8 cellular contexts compared by ENCODE assay signal in genomic region chr18:8704361-8705279, GRCh38. TPM values are rescaled to one million over a fixed set of nuclear protein-coding genes. Genes with fewer than 3 reads are reported as not detected.
DNase-seq lines count a peak whose midpoint lies in the region; ATAC-seq and TF ChIP-seq lines count a peak whose summit lies in the region.

No MANE protein-coding gene starts in this region.

- no peaks in the 10 kb centered on the region for H3K9me2 ChIP-seq in hepatocyte (replicated peaks; ENCODE audit: insufficient read depth)

- in situ Hi-C loops in astrocyte of the cerebellum (cut with HindIII; ENCODE audit: low sequenced_read_pairs): no loop called here

- no peaks in the 10 kb centered on the region for H3K9me3 ChIP-seq in hepatocyte (ENCODE audit: low read depth)
- no peaks in the 10 kb centered on the region for H3K9me3 ChIP-seq in aorta (ENCODE audit: control insufficient read depth, low read length)

- no peak for TF ChIP-seq CTCF in astrocyte of the cerebellum (IDR thresholded peaks at IDR 0.05; ENCODE audit: low read depth, low read length, missing control alignments)
- peak; percentile 3 for TF ChIP-seq CTCF in hepatocyte (IDR thresholded peaks at IDR 0.05; ENCODE audit: poor library complexity)

- peak; percentile 57 for ATAC-seq in GM18499 (IDR thresholded peaks at IDR 0.05; ENCODE audit: insufficient read depth, unreplicated experiment)
- ATAC-seq in HG02943 (IDR thresholded peaks at IDR 0.05; ENCODE audit: low read depth, unreplicated experiment): peak; percentile 81
- peak; percentile 94 for ATAC-seq in aorta (ENCODE audit: low FRiP score)

- H3K4me3 ChIP-seq in astrocyte of the cerebellum (ENCODE audit: low read depth, low read length) (peak overlapping the region; percentile 63), hepatocyte (peak overlapping the region; percentile 36), aorta (ENCODE audit: low read length in 2 of 2) (peak overlapping the region; percentile 86 to 96)

- 11% methylated on average over 36 of the region's 71 CpGs for WGBS in hepatocyte (ENCODE audit: low lambda C conversion rate, missing lambda C conversion rate)
- WGBS in aorta, 2 donors: 1 to 3% methylated on average over 37 to 71 of the region's 71 CpGs

- peak overlapping the region; percentile 87 for H3K27ac ChIP-seq in hepatocyte
- H3K27ac ChIP-seq in aorta (ENCODE audit: low read depth in 1 of 2, low read length in 2 of 2): peak overlapping the region in 1 of 2 donors; percentile 65

- intact Hi-C loops in aorta (cut with DNase I): no loop called here

- H3K27me3 ChIP-seq in hepatocyte (no peaks in the 10 kb centered on the region), aorta (ENCODE audit: control insufficient read depth in 1 of 2, insufficient read depth in 2 of 2, low read length in 1 of 2) (no peaks in the 10 kb centered on the region)

- peaks cover 10% of the 10 kb centered on the region for H4K20me1 ChIP-seq in hepatocyte (ENCODE audit: insufficient read depth, poor library complexity, severe bottlenecking)

- H3K36me3 ChIP-seq in hepatocyte (replicated peaks; ENCODE audit: insufficient read depth, low read depth) (no peaks in the 10 kb centered on the region), aorta (ENCODE audit: control insufficient read depth in 1 of 2, insufficient read depth in 2 of 2, low read length in 1 of 2) (no peaks in the 10 kb centered on the region)

- peaks cover 21% of the 10 kb centered on the region for H3K4me1 ChIP-seq in hepatocyte (ENCODE audit: insufficient read depth)
- H3K4me1 ChIP-seq in aorta (ENCODE audit: control insufficient read depth in 1 of 2, insufficient read depth in 2 of 2, low read length in 2 of 2): no peaks in the 10 kb centered on the region

- DNase-seq in NCI-H1694 (lab: John Stamatoyannopoulos, UW) (peak; percentile 71), T-helper 9 cell (peak; percentile 81), astrocyte of the cerebellum (ENCODE audit: low read depth) (no peak), hepatocyte (ENCODE audit: low spot score) (peak; percentile 95), retina (peak; percentile 90), aorta (peak; percentile 93 to 97)

- H2AFZ ChIP-seq in hepatocyte: peak overlapping the region; percentile 78

- H3K4me2 ChIP-seq in hepatocyte: peak overlapping the region; percentile 94

- H3K79me2 ChIP-seq in hepatocyte: peaks cover 24% of the 10 kb centered on the region

RNA-seq across cellular contexts. Expression of gene MTCL1, which starts 0.7 kb away (rescaled TPM):
- total RNA-seq in hepatocyte: 16.5 and 19.7 TPM in 2 replicates
- 10.6 and 13.0 TPM in 2 replicates for polyA plus RNA-seq in hepatocyte
- total RNA-seq in aorta: 10 to 100 TPM; 10.5 to 14.2 TPM
- polyA plus RNA-seq in aorta: 1 to 10 TPM in 1 of 2 donors, under 1 TPM in 1; 0.75 to 1.9 TPM

Comparison
In these comparisons a context has a peak if more than half of its experiments do, and no peak if none do; other contexts are left out.
1. H3K4me3 ChIP-seq: peak in every context shown above with its lines; median percentile 91 in aorta; 63 in astrocyte of the cerebellum; 36 in hepatocyte.